ENCODE assay signal across 14 cellular contexts in genomic region chr13:27665761-27666160, GRCh38. TPM values are rescaled to one million over a fixed set of nuclear protein-coding genes. Genes with fewer than 3 reads are reported as not detected.
DNase-seq lines count a peak whose midpoint lies in the region; ATAC-seq, FAIRE-seq and TF ChIP-seq lines count a peak whose summit lies in the region.
"Had no signal": no experiment of that assay in that cellular context is flagged by ENCODE, and none has a peak within 500 bp of the region (broad histone marks: within the 10 kb centered on the region; RNA-seq: fewer than 3 reads in every experiment).

No MANE protein-coding gene starts in this region.

- no peak overlapping the region for H3K4me3 Mint-ChIP-seq in progenitor cell of endocrine pancreas (ENCODE audit: low read depth)
- H3K4me3 Mint-ChIP-seq: CD4-positive, alpha-beta T cell; HFFc6 had no signal

- peaks cover 5% of the 10 kb centered on the region for H3K36me3 Mint-ChIP-seq in progenitor cell of endocrine pancreas (ENCODE audit: insufficient read depth)

- WGBS in HepG2 (ENCODE audit: low lambda C conversion rate): 90% methylated on average over 18 of the region's 19 CpGs
- 93% methylated on average over 12 of the region's 19 CpGs for WGBS in right lobe of liver (ENCODE audit: insufficient coverage, low coverage, low lambda C conversion rate, missing lambda C conversion rate)

- no peak for FAIRE-seq in HepG2 (lab: Jason Lieb, UNC)
- FAIRE-seq: GM12891 had no signal

- TF ChIP-seq CTCF in HepG2 (CRISPR knock-in tag; IDR thresholded peaks at IDR 0.05) (no peak), right lobe of liver (IDR thresholded peaks at IDR 0.05) (no peak), foreskin keratinocyte (conservative IDR thresholded peaks at IDR 0.05) (no peak), progenitor cell of endocrine pancreas (IDR thresholded peaks at IDR 0.05; ENCODE audit: unreplicated experiment) (peak; percentile 1)

- no peaks in the 10 kb centered on the region for H3K27me3 Mint-ChIP-seq in progenitor cell of endocrine pancreas
- H3K27me3 Mint-ChIP-seq: CD4-positive, alpha-beta T cell had no signal

- in situ Hi-C loops in HepG2 (cut with HindIII; ENCODE audit: extremely low pct_ligation_motif_present, low pct_unique_long_range_greater_than_20kb): no loop called here

- H3K4me3 ChIP-seq in HepG2 (replicated peaks in 1 of 3; ENCODE audit: insufficient read depth in 1 of 3, low read depth in 2 of 3, low read length in 3 of 3) (no peak overlapping the region), right lobe of liver (no peak overlapping the region)
- H3K4me3 ChIP-seq: BLaER1 treated with 17β-estradiol and CSF1 and Interleukin-3, amounts not matched to agents 10 nM and 100 nM had no signal

- no peaks in the 10 kb centered on the region for H3K9me3 ChIP-seq in HepG2 (ENCODE audit: low read length)
- H3K9me3 ChIP-seq in right lobe of liver: no peaks in the 10 kb centered on the region
- H3K9me3 ChIP-seq: BLaER1 treated with 17β-estradiol and CSF1 and Interleukin-3, amounts not matched to agents 10 nM and 100 nM had no signal

- H3K9me3 Mint-ChIP-seq in progenitor cell of endocrine pancreas (ENCODE audit: low read depth): no peaks in the 10 kb centered on the region
- H3K9me3 Mint-ChIP-seq: CD4-positive, alpha-beta T cell; HFFc6 had no signal

- DNase-seq in HepG2 (ENCODE audit: low spot score): no peak
- DNase-seq in right lobe of liver: no peak
- no peak for DNase-seq in foreskin keratinocyte
- no peak for DNase-seq in progenitor cell of endocrine pancreas (ENCODE audit: low spot score, unreplicated experiment)
- DNase-seq in C1 segment of cervical spinal cord (lab: John Stamatoyannopoulos, UW): no peak
- DNase-seq: CD4-positive, alpha-beta T cell; DMS79; HCEC 1CT; HFFc6; KBM-7 had no signal

- H3K27me3 ChIP-seq in HepG2 (ENCODE audit: control insufficient read depth in 1 of 2, insufficient read depth in 2 of 2, low read length in 2 of 2) (no peaks in the 10 kb centered on the region), right lobe of liver (no peaks in the 10 kb centered on the region), foreskin keratinocyte (no peaks in the 10 kb centered on the region)
- H3K27me3 ChIP-seq: BLaER1 treated with 17β-estradiol and CSF1 and Interleukin-3, amounts not matched to agents 10 nM and 100 nM had no signal

- H3K36me3 ChIP-seq in HepG2 (replicated peaks in 1 of 2; ENCODE audit: control insufficient read depth in 1 of 2, insufficient read depth in 2 of 2, low read length in 2 of 2) (peaks cover 4 to 12% of the 10 kb centered on the region in 2 experiments; a peak in 3 of 5 replicates), right lobe of liver (peaks cover 0 to 12% (median 0%) of the 10 kb centered on the region in 4 donors)

- no peak overlapping the region for H3K27ac ChIP-seq in HepG2 (ENCODE audit: extremely low read length, insufficient read depth, low read length)
- no peak overlapping the region for H3K27ac ChIP-seq in right lobe of liver
- no peak overlapping the region for H3K27ac ChIP-seq in foreskin keratinocyte
- H3K27ac ChIP-seq: BLaER1 treated with 17β-estradiol and CSF1 and Interleukin-3, amounts not matched to agents 10 nM and 100 nM had no signal

- CTCF ChIA-PET in HepG2 (lab: Yijun Ruan, JAX; ENCODE audit: low intra/inter-chr PET ratio, low total read pairs): no interaction called here

- TF ChIP-seq EP300 in HepG2 (IDR thresholded peaks at IDR 0.05; ENCODE audit: low read depth in 2 of 2, low read length in 2 of 2) (no peak), HepG2 (CRISPR knock-in tag; IDR thresholded peaks at IDR 0.05; ENCODE audit: borderline replicate concordance) (no peak)

- H3K4me1 ChIP-seq in HepG2 (ENCODE audit: insufficient read depth, low read length): peaks cover 8% of the 10 kb centered on the region
- H3K4me1 ChIP-seq in right lobe of liver: peaks cover 0 to 10% (median 5%) of the 10 kb centered on the region in 4 donors
- peaks cover 11% of the 10 kb centered on the region for H3K4me1 ChIP-seq in foreskin keratinocyte

- no peaks in the 10 kb centered on the region for H3K4me1 Mint-ChIP-seq in progenitor cell of endocrine pancreas (ENCODE audit: low read depth)

- H2AFZ ChIP-seq in HepG2 (ENCODE audit: low read length): no peak overlapping the region

- H3K9ac ChIP-seq in HepG2 (ENCODE audit: insufficient read depth, low read depth, low read length): no peak overlapping the region
- H3K9ac ChIP-seq: BLaER1 treated with 17β-estradiol and CSF1 and Interleukin-3, amounts not matched to agents 10 nM and 100 nM had no signal

- H3K4me2 ChIP-seq in HepG2 (ENCODE audit: low read depth, low read length): no peak overlapping the region
- H3K4me2 ChIP-seq: BLaER1 treated with 17β-estradiol and CSF1 and Interleukin-3, amounts not matched to agents 10 nM and 100 nM had no signal

- no peak for ATAC-seq in HepG2
- no peak for ATAC-seq in right lobe of liver
- peak; percentile 17 for ATAC-seq in foreskin keratinocyte
- ATAC-seq in HG03280 (IDR thresholded peaks at IDR 0.05; ENCODE audit: unreplicated experiment): no peak
- no peak for ATAC-seq in GM18511 (IDR thresholded peaks at IDR 0.05; ENCODE audit: unreplicated experiment)

- peak overlapping the region; percentile 42 for H3K27ac Mint-ChIP-seq in progenitor cell of endocrine pancreas
- H3K27ac Mint-ChIP-seq: CD4-positive, alpha-beta T cell; HFFc6 had no signal

- TSS peak; percentile 44 for BruUV-seq in HepG2 (replicated peaks; lab: Mats Ljungman, UMichigan)

- TF ChIP-seq POLR2A in HepG2 (IDR thresholded peaks at IDR 0.05; ENCODE audit: insufficient read depth in 1 of 2, low read depth in 2 of 2, low read length in 2 of 2) (no peak), right lobe of liver (IDR thresholded peaks at IDR 0.05) (no peak)

- intact Hi-C loops in HepG2 (cut with micrococcal nuclease; ENCODE audit: unreplicated experiment) (no loop called here), right lobe of liver (cut with DNase I) (no loop called here)

- no peak for TF ChIP-seq RAD21 in HepG2 (CRISPR knock-in tag; IDR thresholded peaks at IDR 0.05)

- POLR2A ChIA-PET in HepG2 (lab: Yijun Ruan, JAX): no interaction called here

- H3K79me2 ChIP-seq in HepG2 (ENCODE audit: insufficient read depth, low read length): no peaks in the 10 kb centered on the region

- H4K20me1 ChIP-seq in HepG2 (ENCODE audit: insufficient read depth, low read length): no peaks in the 10 kb centered on the region

RNA-seq across cellular contexts. Expression of gene POLR1D, which starts 44.1 kb away (rescaled TPM):
- total RNA-seq in HepG2 (2016; rRNA removed; fragmentation: Illumina TruSeq; extraction: Trizol): 181 and 183 TPM in 2 replicates
- 246 and 252 TPM in 2 replicates for total RNA-seq in HepG2 (2016; cell fraction: cytosol; rRNA removed; fragmentation: Illumina TruSeq; extraction: Trizol; ENCODE audit: low read depth)
- 190 and 194 TPM in 2 replicates for total RNA-seq in HepG2 (2016; cell fraction: insoluble cytoplasmic fraction; rRNA removed; fragmentation: Illumina TruSeq; extraction: Trizol)
- total RNA-seq in HepG2 (2016; cell fraction: membrane; rRNA removed; fragmentation: Illumina TruSeq; extraction: Trizol): 347 and 379 TPM in 2 replicates
- 101 and 102 TPM in 2 replicates for total RNA-seq in HepG2 (2016; cell fraction: nucleus; rRNA removed; fragmentation: Illumina TruSeq; extraction: Trizol)
- polyA plus RNA-seq in HepG2 (2011; rRNA removed): 406 and 490 TPM in 2 replicates
- 328 and 389 TPM in 2 replicates for polyA plus RNA-seq in HepG2 (2011; cell fraction: cytosol; rRNA removed)
- 165 and 181 TPM in 2 replicates for polyA plus RNA-seq in HepG2 (2011; cell fraction: nucleus; rRNA removed)
- polyA plus RNA-seq in HepG2 (2012): 441 and 562 TPM in 2 replicates
- polyA plus RNA-seq in HepG2 (2016; cell fraction: cytosol; fragmentation: Illumina TruSeq; extraction: Trizol; ENCODE audit: low read depth): 296 and 321 TPM in 2 replicates
- 226 and 233 TPM in 2 replicates for polyA plus RNA-seq in HepG2 (2016; cell fraction: insoluble cytoplasmic fraction; fragmentation: Illumina TruSeq; extraction: Trizol; ENCODE audit: low read depth)
- polyA plus RNA-seq in HepG2 (2016; cell fraction: membrane; fragmentation: Illumina TruSeq; extraction: Trizol; ENCODE audit: low read depth): 377 and 388 TPM in 2 replicates
- polyA plus RNA-seq in HepG2 (2016; cell fraction: nucleus; fragmentation: Illumina TruSeq; extraction: Trizol; ENCODE audit: insufficient read depth, low read depth): 205 and 216 TPM in 2 replicates
- 26.6 and 51.6 TPM in 2 replicates for polyA minus RNA-seq in HepG2 (2011; rRNA and poly(A)+ RNA removed; ENCODE audit: low replicate concordance)
- polyA minus RNA-seq in HepG2 (2011; cell fraction: cytosol; rRNA and poly(A)+ RNA removed): 99.7 and 122 TPM in 2 replicates
- polyA minus RNA-seq in HepG2 (2011; cell fraction: nucleus; rRNA and poly(A)+ RNA removed): 54.1 and 77.7 TPM in 2 replicates
- 10 to 100 TPM; 34.9 to 56.2 (median 46.6) TPM for total RNA-seq in right lobe of liver
- 153 and 159 TPM in 2 replicates for total RNA-seq in foreskin keratinocyte
- 226 and 227 TPM in 2 replicates for polyA plus RNA-seq in foreskin keratinocyte
- total RNA-seq in progenitor cell of endocrine pancreas: 153 TPM in 2 replicates

RNA-seq across cellular contexts. Expression of gene LNX2, which starts 45.4 kb away (rescaled TPM):
- 9.7 and 13.1 TPM in 2 replicates for total RNA-seq in HepG2 (2016; rRNA removed; fragmentation: Illumina TruSeq; extraction: Trizol)
- 3.3 and 3.9 TPM in 2 replicates for total RNA-seq in HepG2 (2016; cell fraction: cytosol; rRNA removed; fragmentation: Illumina TruSeq; extraction: Trizol; ENCODE audit: low read depth)
- total RNA-seq in HepG2 (2016; cell fraction: insoluble cytoplasmic fraction; rRNA removed; fragmentation: Illumina TruSeq; extraction: Trizol): 9.5 and 13.3 TPM in 2 replicates
- total RNA-seq in HepG2 (2016; cell fraction: membrane; rRNA removed; fragmentation: Illumina TruSeq; extraction: Trizol): 4.9 and 5.9 TPM in 2 replicates
- 9.0 and 9.9 TPM in 2 replicates for total RNA-seq in HepG2 (2016; cell fraction: nucleus; rRNA removed; fragmentation: Illumina TruSeq; extraction: Trizol)
- 8.1 and 9.2 TPM in 2 replicates for polyA plus RNA-seq in HepG2 (2011; rRNA removed)
- 5.4 and 6.7 TPM in 2 replicates for polyA plus RNA-seq in HepG2 (2011; cell fraction: cytosol; rRNA removed)
- polyA plus RNA-seq in HepG2 (2011; cell fraction: nucleus; rRNA removed): 4.8 and 5.3 TPM in 2 replicates
- 6.9 and 8.2 TPM in 2 replicates for polyA plus RNA-seq in HepG2 (2012)
- polyA plus RNA-seq in HepG2 (2016; cell fraction: cytosol; fragmentation: Illumina TruSeq; extraction: Trizol; ENCODE audit: low read depth): 0.50 and 0.63 TPM in 2 replicates
- polyA plus RNA-seq in HepG2 (2016; cell fraction: insoluble cytoplasmic fraction; fragmentation: Illumina TruSeq; extraction: Trizol; ENCODE audit: low read depth): 14.1 and 14.2 TPM in 2 replicates
- 2.3 and 3.1 TPM in 2 replicates for polyA plus RNA-seq in HepG2 (2016; cell fraction: membrane; fragmentation: Illumina TruSeq; extraction: Trizol; ENCODE audit: low read depth)
- 7.6 and 7.8 TPM in 2 replicates for polyA plus RNA-seq in HepG2 (2016; cell fraction: nucleus; fragmentation: Illumina TruSeq; extraction: Trizol; ENCODE audit: insufficient read depth, low read depth)
- polyA minus RNA-seq in HepG2 (2011; rRNA and poly(A)+ RNA removed; ENCODE audit: low replicate concordance): 11.6 and 15.0 TPM in 2 replicates
- polyA minus RNA-seq in HepG2 (2011; cell fraction: cytosol; rRNA and poly(A)+ RNA removed): 12.0 and 13.0 TPM in 2 replicates
- 24.6 and 26.7 TPM in 2 replicates for polyA minus RNA-seq in HepG2 (2011; cell fraction: nucleus; rRNA and poly(A)+ RNA removed)
- total RNA-seq in right lobe of liver: 10 to 100 TPM in 5 of 6 experiments, 1 to 10 TPM in 1; 9.5 to 28.3 (median 19.6) TPM
- 17.6 and 19.4 TPM in 2 replicates for total RNA-seq in foreskin keratinocyte
- polyA plus RNA-seq in foreskin keratinocyte: 4.3 and 4.8 TPM in 2 replicates
- total RNA-seq in progenitor cell of endocrine pancreas: 32.7 and 33.7 TPM in 2 replicates
